In the genomic region with DNA sequence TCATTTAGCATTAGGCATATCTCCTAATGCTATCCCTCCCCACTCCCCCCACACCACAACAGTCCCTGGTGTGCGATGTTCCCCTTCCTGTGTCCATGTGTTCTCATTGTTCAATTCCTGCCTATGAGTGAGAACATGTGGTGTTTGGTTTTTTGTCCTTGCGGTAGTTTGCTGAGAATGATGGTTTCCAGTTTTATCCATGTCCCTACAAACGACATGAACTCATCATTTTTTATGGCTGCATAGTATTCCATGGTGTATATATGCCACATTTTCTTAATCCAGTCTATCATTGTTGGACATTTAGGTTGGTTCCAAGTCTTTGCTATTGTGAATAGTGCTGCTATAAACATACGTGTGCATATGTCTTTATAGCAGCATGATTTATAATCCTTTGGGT, we compare ENCODE assay signal across 7 cellular contexts. TPM values are rescaled to one million over a fixed set of nuclear protein-coding genes. Genes with fewer than 3 reads are reported as not detected.
"Had no signal": no experiment of that assay in that cellular context is flagged by ENCODE, and none has a peak within 500 bp of the region (broad histone marks: within the 10 kb centered on the region; RNA-seq: fewer than 3 reads in every experiment).

No MANE protein-coding gene starts in this region.

RNA-seq across cellular contexts. Expression of a gene that starts 7.5 kb away (rescaled TPM):
- total RNA-seq: GM23248, GM23338, H1, H4, H7, H9, HFFc6 had no signal
- polyA plus RNA-seq: GM23338, H1 had no signal
